ENCODE assay signal across 1 cellular context in genomic region chr2:240568678-240569522, GRCh38.
A peak's percentile ranks its signal among the peaks of the same experiment; 100 is the strongest.
TF ChIP-seq lines count a peak whose summit lies in the region.

No MANE protein-coding gene starts in this region.

TF ChIP-seq in HepG2, 621 proteins besides CTCF, POLR2A, EP300 and RAD21 (continued from another document and continues in another):
- TF ChIP-seq, protein P1, sequence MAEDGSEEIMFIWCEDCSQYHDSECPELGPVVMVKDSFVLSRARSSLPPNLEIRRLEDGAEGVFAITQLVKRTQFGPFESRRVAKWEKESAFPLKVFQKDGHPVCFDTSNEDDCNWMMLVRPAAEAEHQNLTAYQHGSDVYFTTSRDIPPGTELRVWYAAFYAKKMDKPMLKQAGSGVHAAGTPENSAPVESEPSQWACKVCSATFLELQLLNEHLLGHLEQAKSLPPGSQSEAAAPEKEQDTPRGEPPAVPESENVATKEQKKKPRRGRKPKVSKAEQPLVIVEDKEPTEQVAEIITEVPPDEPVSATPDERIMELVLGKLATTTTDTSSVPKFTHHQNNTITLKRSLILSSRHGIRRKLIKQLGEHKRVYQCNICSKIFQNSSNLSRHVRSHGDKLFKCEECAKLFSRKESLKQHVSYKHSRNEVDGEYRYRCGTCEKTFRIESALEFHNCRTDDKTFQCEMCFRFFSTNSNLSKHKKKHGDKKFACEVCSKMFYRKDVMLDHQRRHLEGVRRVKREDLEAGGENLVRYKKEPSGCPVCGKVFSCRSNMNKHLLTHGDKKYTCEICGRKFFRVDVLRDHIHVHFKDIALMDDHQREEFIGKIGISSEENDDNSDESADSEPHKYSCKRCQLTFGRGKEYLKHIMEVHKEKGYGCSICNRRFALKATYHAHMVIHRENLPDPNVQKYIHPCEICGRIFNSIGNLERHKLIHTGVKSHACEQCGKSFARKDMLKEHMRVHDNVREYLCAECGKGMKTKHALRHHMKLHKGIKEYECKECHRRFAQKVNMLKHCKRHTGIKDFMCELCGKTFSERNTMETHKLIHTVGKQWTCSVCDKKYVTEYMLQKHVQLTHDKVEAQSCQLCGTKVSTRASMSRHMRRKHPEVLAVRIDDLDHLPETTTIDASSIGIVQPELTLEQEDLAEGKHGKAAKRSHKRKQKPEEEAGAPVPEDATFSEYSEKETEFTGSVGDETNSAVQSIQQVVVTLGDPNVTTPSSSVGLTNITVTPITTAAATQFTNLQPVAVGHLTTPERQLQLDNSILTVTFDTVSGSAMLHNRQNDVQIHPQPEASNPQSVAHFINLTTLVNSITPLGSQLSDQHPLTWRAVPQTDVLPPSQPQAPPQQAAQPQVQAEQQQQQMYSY (CRISPR knock-in tag; IDR thresholded peaks at IDR 0.05) = no peak
- TF ChIP-seq ZNF33B (CRISPR knock-in tag; IDR thresholded peaks at IDR 0.05) (0 out of 2 replicates have a peak, but pooled peaks have one; percentile 81), MEF2D (CRISPR knock-in tag; IDR thresholded peaks at IDR 0.05) (no peak), SOX13 (IDR thresholded peaks at IDR 0.05) (no peak), SOX13 (CRISPR knock-in tag; conservative IDR thresholded peaks at IDR 0.05 in 1 of 2, IDR thresholded peaks at IDR 0.05 in 1 of 2) (no peak), ZNF549 (CRISPR knock-in tag; IDR thresholded peaks at IDR 0.05) (no peak), ZBTB34 (CRISPR knock-in tag; IDR thresholded peaks at IDR 0.05) (no peak), ZNF563 (CRISPR knock-in tag; IDR thresholded peaks at IDR 0.05) (peak; percentile 93), ZNF660 (CRISPR knock-in tag; IDR thresholded peaks at IDR 0.05; ENCODE audit: borderline replicate concordance, low read depth) (no peak), HMGA1 (CRISPR knock-in tag; conservative IDR thresholded peaks at IDR 0.05) (no peak), ISL2 (CRISPR knock-in tag; IDR thresholded peaks at IDR 0.05) (no peak), HIC2 (CRISPR knock-in tag; IDR thresholded peaks at IDR 0.05; ENCODE audit: low read depth) (no peak), ZNF274 (CRISPR knock-in tag; IDR thresholded peaks at IDR 0.05) (peak; percentile 86; the same call in 1 of the 2 replicates), ZNF83 (CRISPR knock-in tag; IDR thresholded peaks at IDR 0.05; ENCODE audit: borderline replicate concordance) (no peak), ONECUT2 (CRISPR knock-in tag; IDR thresholded peaks at IDR 0.05) (no peak), ZNF816 (CRISPR knock-in tag; IDR thresholded peaks at IDR 0.05; ENCODE audit: borderline replicate concordance) (no peak), MBD4 (IDR thresholded peaks at IDR 0.05; ENCODE audit: borderline replicate concordance, low read length) (no peak), ZBTB3 (CRISPR knock-in tag; IDR thresholded peaks at IDR 0.05; ENCODE audit: borderline replicate concordance, low read depth) (no peak), ZMYM3 (CRISPR knock-in tag; IDR thresholded peaks at IDR 0.05) (no peak), KLF15 (CRISPR knock-in tag; IDR thresholded peaks at IDR 0.05; ENCODE audit: borderline replicate concordance) (no peak), PAX8 (CRISPR knock-in tag; IDR thresholded peaks at IDR 0.05; ENCODE audit: borderline replicate concordance) (peak; percentile 84; the same call in 1 of the 2 replicates), THAP8 (CRISPR knock-in tag; IDR thresholded peaks at IDR 0.05; ENCODE audit: borderline replicate concordance) (no peak), PHF5A (CRISPR knock-in tag; IDR thresholded peaks at IDR 0.05; ENCODE audit: low read depth, unreplicated experiment) (no peak), RFX3 (CRISPR knock-in tag; IDR thresholded peaks at IDR 0.05) (no peak), FOXK2 (IDR thresholded peaks at IDR 0.05) (no peak), TSC22D2 (CRISPR knock-in tag; IDR thresholded peaks at IDR 0.05; ENCODE audit: borderline replicate concordance) (no peak), THYN1 (CRISPR knock-in tag; IDR thresholded peaks at IDR 0.05; ENCODE audit: borderline replicate concordance, low read depth) (no peak), ZNF552 (CRISPR knock-in tag; IDR thresholded peaks at IDR 0.05; ENCODE audit: borderline replicate concordance) (no peak), ZNF800 (CRISPR knock-in tag; IDR thresholded peaks at IDR 0.05) (peak; percentile 81), SP5 (CRISPR knock-in tag; IDR thresholded peaks at IDR 0.05; ENCODE audit: borderline replicate concordance, low read depth) (0 out of 2 replicates have a peak, but pooled peaks have one; percentile 9), CREB1 (IDR thresholded peaks at IDR 0.05) (no peak), CREB1 (CRISPR knock-in tag; IDR thresholded peaks at IDR 0.05) (no peak), LCORL (IDR thresholded peaks at IDR 0.05) (no peak), LCORL (CRISPR knock-in tag; IDR thresholded peaks at IDR 0.05) (no peak), ZNF446 (CRISPR knock-in tag; IDR thresholded peaks at IDR 0.05) (0 out of 2 replicates have a peak, but pooled peaks have one; percentile 39), TRIM22 (IDR thresholded peaks at IDR 0.05) (no peak), CC2D1A (CRISPR knock-in tag; IDR thresholded peaks at IDR 0.05) (no peak), PCBP1 (IDR thresholded peaks at IDR 0.05; ENCODE audit: borderline replicate concordance, low read depth, low read length) (no peak), ZNF136 (CRISPR knock-in tag; IDR thresholded peaks at IDR 0.05; ENCODE audit: low read depth) (no peak), FIP1L1 (IDR thresholded peaks at IDR 0.05; ENCODE audit: borderline replicate concordance, insufficient read depth, low read depth, low read length) (no peak), CREM (IDR thresholded peaks at IDR 0.05) (no peak), CREM (CRISPR knock-in tag; IDR thresholded peaks at IDR 0.05) (no peak), ZNF557 (CRISPR knock-in tag; IDR thresholded peaks at IDR 0.05) (0 out of 2 replicates have a peak, but pooled peaks have one; percentile 51), RBFOX2 (IDR thresholded peaks at IDR 0.05; ENCODE audit: low read depth, low read length) (peak; percentile 68), ZNF709 (CRISPR knock-in tag; IDR thresholded peaks at IDR 0.05) (peak; percentile 57; the same call in 1 of the 2 replicates), ZNF644 (CRISPR knock-in tag; IDR thresholded peaks at IDR 0.05; ENCODE audit: low read depth) (no peak), SNAPC2 (CRISPR knock-in tag; IDR thresholded peaks at IDR 0.05) (no peak), NR2F2 (IDR thresholded peaks at IDR 0.05; ENCODE audit: borderline replicate concordance, low read depth) (no peak), HMG20B (CRISPR knock-in tag; conservative IDR thresholded peaks at IDR 0.05) (no peak), TEAD2 (CRISPR knock-in tag; IDR thresholded peaks at IDR 0.05) (0 out of 2 replicates have a peak, but pooled peaks have one; percentile 33), NR1H2 (CRISPR knock-in tag; IDR thresholded peaks at IDR 0.05; ENCODE audit: borderline replicate concordance, low read depth) (no peak)
- TF ChIP-seq, protein P2, sequence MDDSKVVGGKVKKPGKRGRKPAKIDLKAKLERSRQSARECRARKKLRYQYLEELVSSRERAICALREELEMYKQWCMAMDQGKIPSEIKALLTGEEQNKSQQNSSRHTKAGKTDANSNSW (CRISPR knock-in tag; IDR thresholded peaks at IDR 0.05; ENCODE audit: borderline replicate concordance) = peak; percentile 64; the same call in 1 of the 2 replicates
- TF ChIP-seq, protein P3, sequence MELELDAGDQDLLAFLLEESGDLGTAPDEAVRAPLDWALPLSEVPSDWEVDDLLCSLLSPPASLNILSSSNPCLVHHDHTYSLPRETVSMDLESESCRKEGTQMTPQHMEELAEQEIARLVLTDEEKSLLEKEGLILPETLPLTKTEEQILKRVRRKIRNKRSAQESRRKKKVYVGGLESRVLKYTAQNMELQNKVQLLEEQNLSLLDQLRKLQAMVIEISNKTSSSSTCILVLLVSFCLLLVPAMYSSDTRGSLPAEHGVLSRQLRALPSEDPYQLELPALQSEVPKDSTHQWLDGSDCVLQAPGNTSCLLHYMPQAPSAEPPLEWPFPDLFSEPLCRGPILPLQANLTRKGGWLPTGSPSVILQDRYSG (CRISPR knock-in tag; IDR thresholded peaks at IDR 0.05) = peak; percentile 47; the same call in 1 of the 2 replicates
- TF ChIP-seq, protein P4, sequence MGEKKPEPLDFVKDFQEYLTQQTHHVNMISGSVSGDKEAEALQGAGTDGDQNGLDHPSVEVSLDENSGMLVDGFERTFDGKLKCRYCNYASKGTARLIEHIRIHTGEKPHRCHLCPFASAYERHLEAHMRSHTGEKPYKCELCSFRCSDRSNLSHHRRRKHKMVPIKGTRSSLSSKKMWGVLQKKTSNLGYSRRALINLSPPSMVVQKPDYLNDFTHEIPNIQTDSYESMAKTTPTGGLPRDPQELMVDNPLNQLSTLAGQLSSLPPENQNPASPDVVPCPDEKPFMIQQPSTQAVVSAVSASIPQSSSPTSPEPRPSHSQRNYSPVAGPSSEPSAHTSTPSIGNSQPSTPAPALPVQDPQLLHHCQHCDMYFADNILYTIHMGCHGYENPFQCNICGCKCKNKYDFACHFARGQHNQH (CRISPR knock-in tag; IDR thresholded peaks at IDR 0.05) = no peak
- TF ChIP-seq, protein P5, sequence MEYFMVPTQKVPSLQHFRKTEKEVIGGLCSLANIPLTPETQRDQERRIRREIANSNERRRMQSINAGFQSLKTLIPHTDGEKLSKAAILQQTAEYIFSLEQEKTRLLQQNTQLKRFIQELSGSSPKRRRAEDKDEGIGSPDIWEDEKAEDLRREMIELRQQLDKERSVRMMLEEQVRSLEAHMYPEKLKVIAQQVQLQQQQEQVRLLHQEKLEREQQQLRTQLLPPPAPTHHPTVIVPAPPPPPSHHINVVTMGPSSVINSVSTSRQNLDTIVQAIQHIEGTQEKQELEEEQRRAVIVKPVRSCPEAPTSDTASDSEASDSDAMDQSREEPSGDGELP (IDR thresholded peaks at IDR 0.05; ENCODE audit: borderline replicate concordance, low read depth) = peak; percentile 70; the same call in 1 of the 2 replicates
- TF ChIP-seq, protein P6, sequence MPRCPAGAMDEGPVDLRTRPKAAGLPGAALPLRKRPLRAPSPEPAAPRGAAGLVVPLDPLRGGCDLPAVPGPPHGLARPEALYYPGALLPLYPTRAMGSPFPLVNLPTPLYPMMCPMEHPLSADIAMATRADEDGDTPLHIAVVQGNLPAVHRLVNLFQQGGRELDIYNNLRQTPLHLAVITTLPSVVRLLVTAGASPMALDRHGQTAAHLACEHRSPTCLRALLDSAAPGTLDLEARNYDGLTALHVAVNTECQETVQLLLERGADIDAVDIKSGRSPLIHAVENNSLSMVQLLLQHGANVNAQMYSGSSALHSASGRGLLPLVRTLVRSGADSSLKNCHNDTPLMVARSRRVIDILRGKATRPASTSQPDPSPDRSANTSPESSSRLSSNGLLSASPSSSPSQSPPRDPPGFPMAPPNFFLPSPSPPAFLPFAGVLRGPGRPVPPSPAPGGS (CRISPR knock-in tag; IDR thresholded peaks at IDR 0.05) = peak; percentile 91
- TF ChIP-seq, protein P7, sequence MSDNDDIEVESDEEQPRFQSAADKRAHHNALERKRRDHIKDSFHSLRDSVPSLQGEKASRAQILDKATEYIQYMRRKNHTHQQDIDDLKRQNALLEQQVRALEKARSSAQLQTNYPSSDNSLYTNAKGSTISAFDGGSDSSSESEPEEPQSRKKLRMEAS (IDR thresholded peaks at IDR 0.05) = peak; percentile 56; the same call in 1 of the 2 replicates
